Comparison of ENCODE assay signal across 15 cellular contexts in the genomic region with DNA sequence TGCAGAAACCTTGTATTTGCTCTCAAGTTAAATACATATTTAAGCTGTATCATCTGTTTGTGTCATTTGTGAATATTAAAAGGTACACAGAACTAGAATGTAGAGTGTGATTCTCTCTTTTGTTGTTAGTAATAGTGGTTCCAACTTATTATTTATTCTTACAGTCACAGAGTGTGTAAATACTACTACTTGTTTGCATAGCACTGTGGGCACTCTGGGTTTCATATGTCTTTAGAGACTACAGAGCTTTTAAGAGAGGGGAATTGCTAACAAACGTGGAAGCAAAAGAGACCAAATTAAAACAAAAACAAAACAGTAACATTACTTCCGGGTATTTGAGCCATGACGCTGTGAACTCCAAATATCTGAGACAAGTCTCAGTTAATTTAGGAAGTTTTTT.
DNase-seq lines count a peak whose midpoint lies in the region; ATAC-seq and TF ChIP-seq lines count a peak whose summit lies in the region.
"Had no signal": no experiment of that assay in that cellular context is flagged by ENCODE, and none has a peak within 500 bp of the region (broad histone marks: within the 10 kb centered on the region; RNA-seq: fewer than 3 reads in every experiment).

No MANE protein-coding gene starts in this region.

- H3K4ac ChIP-seq in neuronal stem cell (ENCODE audit: low read length) = no peak overlapping the region

- H3K36me3 ChIP-seq in GM23248 (ENCODE audit: low read depth) (no peaks in the 10 kb centered on the region), neuronal stem cell (replicated peaks in 1 of 2; ENCODE audit: control insufficient read depth in 2 of 2, insufficient read depth in 2 of 2, low read length in 2 of 2) (no peaks in the 10 kb centered on the region), sigmoid colon (no peaks in the 10 kb centered on the region)
- H3K36me3 ChIP-seq in CD4-positive, alpha-beta memory T cell (ENCODE audit: insufficient read depth, low read length) = no peaks in the 10 kb centered on the region
- H3K36me3 ChIP-seq: adrenal gland, WERI-Rb-1 had no signal

- H3K36me3 Mint-ChIP-seq in CD4-positive, alpha-beta memory T cell = no peaks in the 10 kb centered on the region

- no peaks in the 10 kb centered on the region for H3F3A ChIP-seq in GM23248 (ENCODE audit: insufficient read depth)

- no peak overlapping the region for H3K4me3 ChIP-seq in GM23248
- no peak overlapping the region for H3K4me3 ChIP-seq in fibroblast of villous mesenchyme (ENCODE audit: low read depth, low read length)
- H3K4me3 ChIP-seq in neuronal stem cell (ENCODE audit: low read length in 2 of 2) = no peak overlapping the region
- H3K4me3 ChIP-seq in sigmoid colon = no peak overlapping the region
- H3K4me3 ChIP-seq in CD4-positive, alpha-beta memory T cell (ENCODE audit: low read length in 2 of 2) = no peak overlapping the region
- H3K4me3 ChIP-seq: adrenal gland had no signal

- in situ Hi-C loops in GM23248 (cut with MboI) = no loop called here

- H2BK120ac ChIP-seq in neuronal stem cell (ENCODE audit: low read depth, low read length) = no peak overlapping the region

- no peaks in the 10 kb centered on the region for H3K4me1 ChIP-seq in GM23248 (ENCODE audit: insufficient read depth)
- H3K4me1 ChIP-seq in neuronal stem cell (ENCODE audit: control insufficient read depth in 2 of 2, insufficient read depth in 1 of 2, low read depth in 1 of 2, low read length in 2 of 2) = peaks cover 5 to 6% of the 10 kb centered on the region in 2 donors
- no peaks in the 10 kb centered on the region for H3K4me1 ChIP-seq in sigmoid colon
- H3K4me1 ChIP-seq in CD4-positive, alpha-beta memory T cell (ENCODE audit: insufficient read depth, low read length) = no peaks in the 10 kb centered on the region
- H3K4me1 ChIP-seq: adrenal gland had no signal

- no peak for TF ChIP-seq EP300 in sigmoid colon (IDR thresholded peaks at IDR 0.05)

- no peak overlapping the region for H2BK15ac ChIP-seq in neuronal stem cell (ENCODE audit: low read length)

- H4K8ac ChIP-seq in neuronal stem cell (ENCODE audit: low read depth, low read length) = no peak overlapping the region

- no peaks in the 10 kb centered on the region for H4K20me1 ChIP-seq in GM23248 (ENCODE audit: insufficient read depth)

- no peak overlapping the region for H3K18ac ChIP-seq in neuronal stem cell (ENCODE audit: low read length)

- H2BK12ac ChIP-seq in neuronal stem cell (ENCODE audit: low read length) = no peak overlapping the region

- H3K23ac ChIP-seq in neuronal stem cell (ENCODE audit: low read depth, low read length, poor library complexity) = no peak overlapping the region

- H3K9me2 ChIP-seq in GM23248 (ENCODE audit: insufficient read depth) = no peaks in the 10 kb centered on the region; the same call in 1 of the 2 replicates

- H3K9ac ChIP-seq in GM23248 = no peak overlapping the region
- H3K9ac ChIP-seq in neuronal stem cell (ENCODE audit: low read depth, low read length, poor library complexity) = no peak overlapping the region

- peak overlapping the region in 4 of 8 donors; percentile 1 to 10 (median 8) for H3K4me3 Mint-ChIP-seq in CD4-positive, alpha-beta memory T cell
- H3K4me3 Mint-ChIP-seq: activated T-helper 1 cell treated with anti-CD3 and anti-CD28 coated beads, Interleukin-12 subunit alpha, Interleukin-12 subunit beta, Interleukin-2, Interleukin-4 antibody, amounts not matched to agents 30 ng/mL and 10 ng/mL and 1 ng/mL, durations not matched to agents 14 hours and 24 hours and 36 hours had no signal

- H3K9me3 ChIP-seq in GM23248 (ENCODE audit: low read depth) (no peaks in the 10 kb centered on the region), neuronal stem cell (replicated peaks in 1 of 2; ENCODE audit: control insufficient read depth in 2 of 2, insufficient read depth in 1 of 2, low read depth in 1 of 2, low read length in 2 of 2) (no peaks in the 10 kb centered on the region), sigmoid colon (no peaks in the 10 kb centered on the region)
- no peaks in the 10 kb centered on the region for H3K9me3 ChIP-seq in CD4-positive, alpha-beta memory T cell (ENCODE audit: control insufficient read depth in 1 of 2, low read length in 2 of 2)
- H3K9me3 ChIP-seq: adrenal gland had no signal

- H3K79me1 ChIP-seq in neuronal stem cell (ENCODE audit: low read depth, low read length) = no peaks in the 10 kb centered on the region

- no peak for TF ChIP-seq CTCF in fibroblast of villous mesenchyme (IDR thresholded peaks at IDR 0.05; ENCODE audit: insufficient read depth, low read depth, low read length)
- TF ChIP-seq CTCF in sigmoid colon (IDR thresholded peaks at IDR 0.05) = no peak

- H3K27me3 Mint-ChIP-seq in CD4-positive, alpha-beta memory T cell = no peaks in the 10 kb centered on the region

- H3K14ac ChIP-seq in neuronal stem cell (ENCODE audit: low read length) = no peak overlapping the region

- intact Hi-C loops in sigmoid colon (cut with DNase I) (no loop called here), left cardiac atrium (cut with DNase I) (no loop called here)
- intact Hi-C loops in CD4-positive, alpha-beta memory T cell (cut with micrococcal nuclease) = no loop called here

- H3K4me1 Mint-ChIP-seq in CD4-positive, alpha-beta memory T cell = peaks cover 0 to 5% (median 2%) of the 10 kb centered on the region in 4 donors

- no peak overlapping the region for H2AK5ac ChIP-seq in neuronal stem cell (ENCODE audit: low read depth, low read length)

- 9 to 11% methylated on average over 3 of the region's 3 CpGs for WGBS in GM23248 (ENCODE audit: low coverage in 1 of 2, low lambda C conversion rate in 2 of 2, missing lambda C conversion rate in 2 of 2), 2 experiments
- no CpG with 5 or more reads among the region's 3 CpGs for WGBS in neuronal stem cell (ENCODE audit: extremely low coverage in 2 of 2, insufficient read length in 2 of 2, insufficient replicate concordance in 1 of 2), 2 donors
- WGBS in sigmoid colon, 2 donors = 36 to 49% methylated on average over 3 of the region's 3 CpGs

- TF ChIP-seq POLR2A in sigmoid colon (IDR thresholded peaks at IDR 0.05) = no peak

- DNase-seq in GM23248 (no peak), NCI-H748 treated with DMSO at 0.1 percent for 48 hours (lab: John Stamatoyannopoulos, UW) (peak; percentile 3), fibroblast of villous mesenchyme (ENCODE audit: low read depth) (peak; percentile 18), neuronal stem cell (ENCODE audit: low spot score) (no peak), sigmoid colon (no peak), left cardiac atrium (no peak), A172 (ENCODE audit: low spot score) (no peak)
- DNase-seq in CD4-positive, alpha-beta memory T cell = no peak
- DNase-seq: adrenal gland, DMS79, midbrain, NCI-H2107, nucleus accumbens, WERI-Rb-1 had no signal

- H3K27me3 ChIP-seq in GM23248 (replicated peaks; ENCODE audit: insufficient read depth) = no peaks in the 10 kb centered on the region
- no peaks in the 10 kb centered on the region for H3K27me3 ChIP-seq in neuronal stem cell (ENCODE audit: control insufficient read depth in 3 of 3, insufficient read depth in 3 of 3, low read depth in 1 of 3, low read length in 3 of 3)
- no peaks in the 10 kb centered on the region for H3K27me3 ChIP-seq in sigmoid colon
- no peaks in the 10 kb centered on the region for H3K27me3 ChIP-seq in CD4-positive, alpha-beta memory T cell (ENCODE audit: insufficient read depth, low read length)
- H3K27me3 ChIP-seq: adrenal gland had no signal

- no peaks in the 10 kb centered on the region for H3K79me2 ChIP-seq in GM23248 (ENCODE audit: insufficient read depth)

- H3K4me2 ChIP-seq in GM23248 (ENCODE audit: unreplicated experiment) (peak overlapping the region; percentile 24), neuronal stem cell (ENCODE audit: insufficient read depth, low read length, poor library complexity, severe bottlenecking) (no peak overlapping the region)

- no peak overlapping the region for H3K27ac Mint-ChIP-seq in CD4-positive, alpha-beta memory T cell
- H3K27ac Mint-ChIP-seq: activated T-helper 1 cell treated with anti-CD3 and anti-CD28 coated beads, Interleukin-12 subunit alpha, Interleukin-12 subunit beta, Interleukin-2, Interleukin-4 antibody, amounts not matched to agents 30 ng/mL and 10 ng/mL and 1 ng/mL, durations not matched to agents 14 hours and 24 hours and 36 hours had no signal

- peak overlapping the region; percentile 88 for H2AFZ ChIP-seq in GM23248
- peak overlapping the region; percentile 72 for H2AFZ ChIP-seq in neuronal stem cell (ENCODE audit: low read length)

- no peak overlapping the region for H4K91ac ChIP-seq in neuronal stem cell (ENCODE audit: low read depth, low read length, poor library complexity)

- H3K27ac ChIP-seq in GM23248 (no peak overlapping the region), neuronal stem cell (replicated peaks; ENCODE audit: low read length) (no peak overlapping the region), sigmoid colon (no peak overlapping the region)
- H3K27ac ChIP-seq in CD4-positive, alpha-beta memory T cell (ENCODE audit: low read depth, low read length) = no peak overlapping the region
- H3K27ac ChIP-seq: adrenal gland, WERI-Rb-1 had no signal

- H2BK5ac ChIP-seq in neuronal stem cell (ENCODE audit: low read length) = no peak overlapping the region

- CTCF ChIA-PET in CD4-positive, alpha-beta memory T cell (lab: Charles Lee; ENCODE audit: partially characterized antibody) = no interaction called here

- H3K9me3 Mint-ChIP-seq in CD4-positive, alpha-beta memory T cell = no peaks in the 10 kb centered on the region
- H3K9me3 Mint-ChIP-seq: activated T-helper 1 cell treated with anti-CD3 and anti-CD28 coated beads, Interleukin-12 subunit alpha, Interleukin-12 subunit beta, Interleukin-2, Interleukin-4 antibody, amounts not matched to agents 30 ng/mL and 10 ng/mL and 1 ng/mL, durations not matched to agents 14 hours and 24 hours and 36 hours had no signal

- no peak for ATAC-seq in left cardiac atrium

- POLR2A ChIA-PET in CD4-positive, alpha-beta memory T cell (lab: Charles Lee; ENCODE audit: partially characterized antibody) = no interaction called here

Comparison
In these comparisons a context has a peak if more than half of its experiments do, and no peak if none do; other contexts are left out.
1. DNase-seq: peak in NCI-H748 treated with DMSO at 0.1 percent for 48 hours (single experiment) and fibroblast of villous mesenchyme (single experiment); none in GM23248 (single experiment), neuronal stem cell (single experiment), sigmoid colon (single experiment), CD4-positive, alpha-beta memory T cell (0 of 5), left cardiac atrium (single experiment) and A172 (single experiment).